ENCODE assay signal across 8 cellular contexts in genomic region chr4:144174401-144175067, GRCh38. TPM values are rescaled to one million over a fixed set of nuclear protein-coding genes. Genes with fewer than 3 reads are reported as not detected.
DNase-seq lines count a peak whose midpoint lies in the region; ATAC-seq and TF ChIP-seq lines count a peak whose summit lies in the region.

No MANE protein-coding gene starts in this region.

- H3K4me1 ChIP-seq in OCI-LY3 (ENCODE audit: low read length) (peaks cover 5% of the 10 kb centered on the region), transverse colon (no peaks in the 10 kb centered on the region)

- TF ChIP-seq POLR2A in transverse colon (IDR thresholded peaks at IDR 0.05): no peak

- peaks cover 22% of the 10 kb centered on the region; the same call in 1 of the 2 replicates for H3K27me3 ChIP-seq in OCI-LY3 (ENCODE audit: low read depth, low read length)
- H3K27me3 ChIP-seq in kidney epithelial cell (ENCODE audit: control insufficient read depth, insufficient read depth, low read length): no peaks in the 10 kb centered on the region
- H3K27me3 ChIP-seq in transverse colon: no peaks in the 10 kb centered on the region

- DNase-seq in activated naive CD4-positive, alpha-beta T cell treated with Interleukin-2 at 50 U/mL for 16 hours: peak; percentile 5
- DNase-seq in activated naive CD4-positive, alpha-beta T cell (lab: John Stamatoyannopoulos, UW): no peak
- DNase-seq in brain pericyte (ENCODE audit: low read depth, low spot score): peak; percentile 27
- no peak for DNase-seq in kidney epithelial cell (ENCODE audit: low read depth)
- no peak for DNase-seq in transverse colon

- no peaks in the 10 kb centered on the region for H4K20me1 ChIP-seq in OCI-LY3 (ENCODE audit: insufficient read depth, low read length)

- H3K4me2 ChIP-seq in OCI-LY3 (ENCODE audit: low read length): 0 out of 2 replicates have a peak overlapping the region, but pooled peaks have one; percentile 1

- intact Hi-C loops in transverse colon (cut with DNase I; ENCODE audit: low total_unique reads): no loop called here

- H3K36me3 ChIP-seq in OCI-LY3 (replicated peaks; ENCODE audit: low read depth, low read length) (no peaks in the 10 kb centered on the region), kidney epithelial cell (ENCODE audit: control insufficient read depth, insufficient read depth, low read length) (no peaks in the 10 kb centered on the region), transverse colon (no peaks in the 10 kb centered on the region)

- ATAC-seq in GM21423 (IDR thresholded peaks at IDR 0.05; ENCODE audit: unreplicated experiment) (peak; percentile 78), HG03571 (IDR thresholded peaks at IDR 0.05; ENCODE audit: unreplicated experiment) (peak; percentile 78)

- WGBS in transverse colon (ENCODE audit: low coverage in 1 of 2), 2 donors: 0 to 6% methylated on average over 5 of the region's 5 CpGs

- H3K27ac ChIP-seq in OCI-LY3 (ENCODE audit: low read length) (no peak overlapping the region), transverse colon (no peak overlapping the region)

- H3K9me3 ChIP-seq in OCI-LY3 (ENCODE audit: insufficient read depth, low read length) (no peaks in the 10 kb centered on the region), transverse colon (no peaks in the 10 kb centered on the region)

- H3K79me2 ChIP-seq in OCI-LY3 (ENCODE audit: low read length): no peaks in the 10 kb centered on the region

- no peak overlapping the region for H2AFZ ChIP-seq in OCI-LY3 (ENCODE audit: low read depth, low read length)

- no peak for TF ChIP-seq EP300 in transverse colon (IDR thresholded peaks at IDR 0.05; ENCODE audit: low read depth)

- H3K4me3 ChIP-seq in OCI-LY3 (ENCODE audit: low read length): no peak overlapping the region
- H3K4me3 ChIP-seq in kidney epithelial cell (ENCODE audit: low read depth, low read length): no peak overlapping the region
- no peak overlapping the region for H3K4me3 ChIP-seq in transverse colon

- H3K9ac ChIP-seq in OCI-LY3 (ENCODE audit: low read length): no peak overlapping the region

- peak; percentile 86 for TF ChIP-seq CTCF in OCI-LY3 (IDR thresholded peaks at IDR 0.05; ENCODE audit: low read depth, low read length)
- peak; percentile 27 for TF ChIP-seq CTCF in kidney epithelial cell (IDR thresholded peaks at IDR 0.05; ENCODE audit: insufficient read depth, low read length, poor library complexity, severe bottlenecking)
- TF ChIP-seq CTCF in transverse colon (IDR thresholded peaks at IDR 0.05): peak; percentile 44 to 54 (median 45)

- in situ Hi-C loops in transverse colon (cut with MboI; ENCODE audit: low pct_ligation_motif_present in 1 of 4, low pct_unique_long_range_greater_than_20kb in 1 of 4, low sequenced_read_pairs in 3 of 4): loop anchor here in 3 of 4 donors (10.0 to 25.0 kb wide), 2 partner anchors 888 to 890 kb away; no protein-coding TSS in a partner anchor

RNA-seq across cellular contexts. Expression of gene GYPA, which starts 34.0 kb away (rescaled TPM):
- total RNA-seq in kidney epithelial cell: not detected in 2 replicates
- not detected for total RNA-seq in transverse colon

Comparison
In these comparisons a context has a peak if more than half of its experiments do, and no peak if none do; other contexts are left out.
1. DNase-seq: peak in activated naive CD4-positive, alpha-beta T cell treated with Interleukin-2 at 50 U/mL for 16 hours (single experiment) and brain pericyte (single experiment); none in activated naive CD4-positive, alpha-beta T cell (0 of 4), kidney epithelial cell (single experiment) and transverse colon (single experiment).
2. CTCF ChIP-seq: peak in every context shown above with its lines; median percentile 86 in OCI-LY3; 45 in transverse colon; 27 in kidney epithelial cell.